22 cellular contexts compared by ENCODE assay signal in genomic region chr7:42065942-42066341, GRCh38.
DNase-seq lines count a peak whose midpoint lies in the region; ATAC-seq, FAIRE-seq and TF ChIP-seq lines count a peak whose summit lies in the region.
"Had no signal": no experiment of that assay in that cellular context is flagged by ENCODE, and none has a peak within 500 bp of the region (broad histone marks: within the 10 kb centered on the region; RNA-seq: fewer than 3 reads in every experiment).

No MANE protein-coding gene starts in this region.

- H2BK20ac ChIP-seq in H1 (ENCODE audit: low read length): no peak overlapping the region

- 57% methylated on average over 7 of the region's 7 CpGs; no CpG with 5 or more reads in 1 of the 2 experiments for WGBS in H1 (ENCODE audit: extremely low coverage in 1 of 2, insufficient coverage in 1 of 2, insufficient read length in 1 of 2, insufficient replicate concordance in 2 of 2, low coverage in 1 of 2, low lambda C conversion rate in 2 of 2, missing lambda C conversion rate in 1 of 2), 2 experiments
- WGBS in spleen, 5 donors: 87 to 95% (median 91%) methylated on average over 7 of the region's 7 CpGs

- POLR2A ChIA-PET in H1 (lab: Charles Lee; ENCODE audit: partially characterized antibody): no interaction called here

- H4K20me1 ChIP-seq in H1 (replicated peaks in 1 of 2; ENCODE audit: control insufficient read depth in 1 of 2, insufficient read depth in 2 of 2, low read length in 2 of 2): peaks cover 0 to 2% of the 10 kb centered on the region in 2 experiments

- H3K9me3 ChIP-seq in H1 (ENCODE audit: insufficient read depth in 2 of 2, low read depth in 1 of 2, low read length in 1 of 2) (no peaks in the 10 kb centered on the region), spleen (no peaks in the 10 kb centered on the region)
- H3K9me3 ChIP-seq: breast epithelium, Caco-2, ovary, SJCRH30, thoracic aorta had no signal

- TF ChIP-seq POLR2A in H1 (IDR thresholded peaks at IDR 0.05; ENCODE audit: control extremely low read depth in 1 of 2, low read depth in 2 of 2, low read length in 2 of 2): no peak
- TF ChIP-seq POLR2A in spleen (IDR thresholded peaks at IDR 0.05): no peak

- H2BK5ac ChIP-seq in H1 (ENCODE audit: low read depth, low read length): no peak overlapping the region

- peak; percentile 79 for DNase-seq in M059J (ENCODE audit: low read depth)
- DNase-seq in H1 (ENCODE audit: low read depth in 1 of 2, low spot score in 2 of 2): no peak
- DNase-seq in midbrain (lab: John Stamatoyannopoulos, UW): peak; percentile 12
- DNase-seq in NCI-H2196 (lab: John Stamatoyannopoulos, UW; ENCODE audit: unreplicated experiment): no peak
- DNase-seq in spleen: no peak
- no peak for DNase-seq in progenitor cell of endocrine pancreas (ENCODE audit: low spot score, unreplicated experiment)
- DNase-seq: AML-193, Caco-2, GF-D8, KBM-7, left colon, NCI-H2081, NCI-H524, ovary had no signal

- H3K4me1 ChIP-seq in H1 (replicated peaks in 1 of 4; ENCODE audit: control insufficient read depth in 3 of 4, insufficient read depth in 4 of 4, low read length in 3 of 4): peaks cover 0 to 22% (median 5%) of the 10 kb centered on the region in 4 experiments; a peak in 5 of 7 replicates
- no peaks in the 10 kb centered on the region for H3K4me1 ChIP-seq in spleen
- H3K4me1 ChIP-seq: breast epithelium, Caco-2, SJCRH30 had no signal

- H3K23me2 ChIP-seq in H1 (ENCODE audit: low read depth, low read length): no peaks in the 10 kb centered on the region

- peaks cover 79% of the 10 kb centered on the region for H3K27me3 Mint-ChIP-seq in progenitor cell of endocrine pancreas

- TF ChIP-seq CTCF in H1 (IDR thresholded peaks at IDR 0.05; ENCODE audit: control extremely low read depth in 1 of 3, insufficient read depth in 1 of 3, low read depth in 1 of 3, low read length in 3 of 3) (no peak), spleen (IDR thresholded peaks at IDR 0.05 in 8 of 11, conservative IDR thresholded peaks at IDR 0.05 in 3 of 11) (no peak), progenitor cell of endocrine pancreas (IDR thresholded peaks at IDR 0.05; ENCODE audit: unreplicated experiment) (no peak)

- H3K27ac ChIP-seq in H1 (ENCODE audit: low read depth, low read length) (no peak overlapping the region), spleen (no peak overlapping the region)
- H3K27ac ChIP-seq: breast epithelium, HL-60, ovary, SJCRH30, thoracic aorta had no signal

- no peak overlapping the region for H4K8ac ChIP-seq in H1 (ENCODE audit: extremely low read depth, insufficient read depth, low read length)

- TF ChIP-seq RAD21 in H1 (IDR thresholded peaks at IDR 0.05 in 1 of 2, conservative IDR thresholded peaks at IDR 0.05 in 1 of 2; ENCODE audit: low read depth in 2 of 2, low read length in 2 of 2): no peak

- no peaks in the 10 kb centered on the region for H3K79me1 ChIP-seq in H1 (ENCODE audit: low read depth, low read length)

- H3K27ac Mint-ChIP-seq in progenitor cell of endocrine pancreas: no peak overlapping the region
- H3K27ac Mint-ChIP-seq: activated naive CD4-positive, alpha-beta T cell treated with anti-CD3 and anti-CD28 coated beads, Interleukin-2, amount 50 U/mL, for 24 hours had no signal

- no peak overlapping the region for H3K4ac ChIP-seq in H1 (replicated peaks; ENCODE audit: insufficient read length, low read depth, low read length)

- H3K56ac ChIP-seq in H1 (replicated peaks; ENCODE audit: insufficient read length, low read depth, low read length): no peak overlapping the region

- H3K4me3 ChIP-seq in H1 (ENCODE audit: extremely low read depth in 1 of 4, insufficient read depth in 2 of 4, low read depth in 3 of 4, low read length in 4 of 4) (peak overlapping the region in 3 of 4 experiments; percentile 16 to 21 (median 19); a peak in 2 of 8 replicates), spleen (no peak overlapping the region)
- H3K4me3 ChIP-seq: breast epithelium, ovary, SJCRH30, smooth muscle cell, thoracic aorta had no signal

- H2BK12ac ChIP-seq in H1 (ENCODE audit: low read depth, low read length): no peak overlapping the region; the same call in 1 of the 2 replicates

- no peak for ATAC-seq in GM19023 (IDR thresholded peaks at IDR 0.05; ENCODE audit: unreplicated experiment)
- ATAC-seq: left colon had no signal

- no peak overlapping the region for H3K14ac ChIP-seq in H1 (ENCODE audit: insufficient read length)

- H2BK120ac ChIP-seq in H1 (replicated peaks; ENCODE audit: low read depth, low read length): no peak overlapping the region

- H3K9ac ChIP-seq in H1 (replicated peaks in 1 of 4; ENCODE audit: extremely low read depth in 1 of 4, low read depth in 3 of 4, low read length in 3 of 4): no peak overlapping the region

- no peak for TF ChIP-seq EP300 in H1 (IDR thresholded peaks at IDR 0.05; ENCODE audit: borderline replicate concordance in 1 of 2, low read depth in 2 of 2, low read length in 2 of 2)

- H2BK15ac ChIP-seq in H1 (ENCODE audit: low read length): no peak overlapping the region; the same call in 1 of the 2 replicates

- no peak overlapping the region for H3K4me3 Mint-ChIP-seq in progenitor cell of endocrine pancreas (ENCODE audit: low read depth)
- H3K4me3 Mint-ChIP-seq: activated naive CD4-positive, alpha-beta T cell treated with anti-CD3 and anti-CD28 coated beads, Interleukin-2, amount 50 U/mL, for 24 hours had no signal

- no peaks in the 10 kb centered on the region for H3K36me3 Mint-ChIP-seq in progenitor cell of endocrine pancreas (ENCODE audit: insufficient read depth)
- H3K36me3 Mint-ChIP-seq: activated naive CD4-positive, alpha-beta T cell treated with anti-CD3 and anti-CD28 coated beads, Interleukin-2, amount 50 U/mL, for 24 hours had no signal

- H3K79me2 ChIP-seq in H1 (ENCODE audit: control insufficient read depth in 1 of 2, insufficient read depth in 2 of 2, low read length in 2 of 2): no peaks in the 10 kb centered on the region; a peak in 1 of 4 replicates

- H3K18ac ChIP-seq in H1 (ENCODE audit: extremely low read depth, low read length): no peak overlapping the region

- no peak overlapping the region for H2AFZ ChIP-seq in H1 (ENCODE audit: low read length)

- peak overlapping the region; percentile 20 to 48 for H3K4me2 ChIP-seq in H1 (ENCODE audit: insufficient read depth in 1 of 2, low read depth in 2 of 2, low read length in 2 of 2)
- H3K4me2 ChIP-seq: smooth muscle cell had no signal

- CTCF ChIA-PET in H1 (lab: Charles Lee; ENCODE audit: partially characterized antibody): no interaction called here

- no peaks in the 10 kb centered on the region for H3K27me3 ChIP-seq in H1 (replicated peaks in 1 of 4; ENCODE audit: control insufficient read depth in 3 of 4, extremely low read depth in 1 of 4, insufficient read depth in 3 of 4, low read length in 3 of 4)
- H3K27me3 ChIP-seq in spleen (replicated peaks in 1 of 7): no peaks in the 10 kb centered on the region
- H3K27me3 ChIP-seq: breast epithelium, ovary, SJCRH30 had no signal

- H3K4me1 Mint-ChIP-seq in progenitor cell of endocrine pancreas (ENCODE audit: low read depth): peaks cover 8% of the 10 kb centered on the region
- H3K4me1 Mint-ChIP-seq: activated naive CD4-positive, alpha-beta T cell treated with anti-CD3 and anti-CD28 coated beads, Interleukin-2, amount 50 U/mL, for 24 hours had no signal

- peak; percentile 57 for FAIRE-seq in H1 (lab: Jason Lieb, UNC)
- FAIRE-seq: GM12892 had no signal

- H2AK5ac ChIP-seq in H1 (ENCODE audit: low read depth, low read length): no peak overlapping the region

- no peaks in the 10 kb centered on the region for H3K9me3 Mint-ChIP-seq in progenitor cell of endocrine pancreas (ENCODE audit: low read depth)
- H3K9me3 Mint-ChIP-seq: activated naive CD4-positive, alpha-beta T cell treated with anti-CD3 and anti-CD28 coated beads, Interleukin-2, amount 50 U/mL, for 24 hours had no signal

- H4K5ac ChIP-seq in H1 (ENCODE audit: insufficient read length, low read depth, low read length): no peak overlapping the region

- H3K36me3 ChIP-seq in H1 (ENCODE audit: control insufficient read depth in 2 of 4, insufficient read depth in 4 of 4, low read length in 3 of 4) (no peaks in the 10 kb centered on the region), spleen (no peaks in the 10 kb centered on the region)
- H3K36me3 ChIP-seq: breast epithelium, ovary, SJCRH30, thoracic aorta had no signal

- no peak overlapping the region for H3K23ac ChIP-seq in H1 (ENCODE audit: insufficient read length)

- intact Hi-C loops in spleen (cut with DNase I; ENCODE audit: low total_unique reads): no loop called here

- H4K91ac ChIP-seq in H1 (replicated peaks; ENCODE audit: insufficient read length, low read length): no peak overlapping the region

TF ChIP-seq in H1, 55 proteins besides CTCF, POLR2A, EP300 and RAD21:
- TF ChIP-seq NANOG (IDR thresholded peaks at IDR 0.05; ENCODE audit: insufficient read depth, low read depth, low read length, poor library complexity, severe bottlenecking) (peak; percentile 57), SRF (IDR thresholded peaks at IDR 0.05; ENCODE audit: low read depth, low read length) (no peak), HDAC2 (IDR thresholded peaks at IDR 0.05; ENCODE audit: borderline replicate concordance in 1 of 2, low read depth in 2 of 2, low read length in 2 of 2) (0 out of 4 replicates have a peak, but pooled peaks of 1 of the 2 experiments have one; percentile 30), CEBPB (IDR thresholded peaks at IDR 0.05; ENCODE audit: low read depth, low read length) (no peak)
TF ChIP-seq in H1: peak in this region for 2.

Comparison
In these comparisons a context has a peak if more than half of its experiments do, and no peak if none do; other contexts are left out.
1. DNase-seq: peak in M059J (single experiment) and midbrain (single experiment); none in H1 (0 of 2), NCI-H2196 (single experiment), spleen (single experiment) and progenitor cell of endocrine pancreas (single experiment).
2. H3K4me3 ChIP-seq: peak in H1 (3 of 4); none in spleen (0 of 8).